In genomic region chr7:132516042-132516840, GRCh38 we compare ENCODE assay signal across 13 cellular contexts.
DNase-seq lines count a peak whose midpoint lies in the region; ATAC-seq and TF ChIP-seq lines count a peak whose summit lies in the region.
"Had no signal": no experiment of that assay in that cellular context is flagged by ENCODE, and none has a peak within 500 bp of the region (broad histone marks: within the 10 kb centered on the region; RNA-seq: fewer than 3 reads in every experiment).

No MANE protein-coding gene starts in this region.

- H3K27me3 Mint-ChIP-seq in H9 (ENCODE audit: low read depth): peaks cover 7% of the 10 kb centered on the region
- H3K27me3 Mint-ChIP-seq: activated CD8-positive, alpha-beta T cell treated with anti-CD3 and anti-CD28 coated beads for 36 hours; naive thymus-derived CD8-positive, alpha-beta T cell had no signal

- H3T11ph ChIP-seq in H9 (ENCODE audit: low read length): no peak overlapping the region

- no peak for ATAC-seq in left lung
- no peak for ATAC-seq in HG03045 (IDR thresholded peaks at IDR 0.05; ENCODE audit: unreplicated experiment)
- ATAC-seq: activated CD8-positive, alpha-beta T cell treated with anti-CD3 and anti-CD28 coated beads for 36 hours; naive thymus-derived CD8-positive, alpha-beta T cell had no signal

- no peak overlapping the region for H2BK12ac ChIP-seq in H9 (ENCODE audit: insufficient read length, low read depth, low read length)

- H4K20me1 ChIP-seq in H9 (ENCODE audit: control insufficient read depth, insufficient read depth, insufficient read length): no peaks in the 10 kb centered on the region

- no CpG with 5 or more reads among the region's 5 CpGs for WGBS in H9 (ENCODE audit: extremely low coverage, insufficient read length, low lambda C conversion rate)

- no peaks in the 10 kb centered on the region for H3K36me3 Mint-ChIP-seq in H9 (ENCODE audit: insufficient read depth in 1 of 3, low read depth in 3 of 3)
- H3K36me3 Mint-ChIP-seq: CD8-positive, alpha-beta memory T cell; naive thymus-derived CD8-positive, alpha-beta T cell had no signal

- H3K36me3 ChIP-seq in SJCRH30: no peaks in the 10 kb centered on the region
- no peaks in the 10 kb centered on the region for H3K36me3 ChIP-seq in left lung
- H3K36me3 ChIP-seq: esophagus muscularis mucosa had no signal

- no peak overlapping the region for H3K9ac ChIP-seq in H9 (ENCODE audit: extremely low read depth, insufficient read length, low read length)

- no peak overlapping the region for H3K18ac ChIP-seq in H9 (ENCODE audit: insufficient read length, low read depth, low read length)

- no peaks in the 10 kb centered on the region for H3K4me1 ChIP-seq in SJCRH30
- peaks cover 0 to 6% of the 10 kb centered on the region in 2 donors for H3K4me1 ChIP-seq in left lung
- H3K4me1 ChIP-seq in H9 (ENCODE audit: insufficient read depth, low read length): peaks cover 3% of the 10 kb centered on the region; the same call in 1 of the 2 replicates

- no peak overlapping the region for H4K5ac ChIP-seq in H9 (ENCODE audit: insufficient read length, low read depth, low read length)

- H3K27ac ChIP-seq in SJCRH30 (no peak overlapping the region), left lung (no peak overlapping the region), H9 (ENCODE audit: insufficient read length, low read depth, low read length) (no peak overlapping the region)
- H3K27ac ChIP-seq: esophagus muscularis mucosa had no signal

- no peak overlapping the region for H2BK120ac ChIP-seq in H9 (ENCODE audit: low read depth, low read length, poor library complexity, severe bottlenecking)

- no peaks in the 10 kb centered on the region for H3K9me3 Mint-ChIP-seq in H9
- H3K9me3 Mint-ChIP-seq: activated CD8-positive, alpha-beta T cell treated with anti-CD3 and anti-CD28 coated beads for 36 hours; CD8-positive, alpha-beta memory T cell; naive thymus-derived CD8-positive, alpha-beta T cell had no signal

- H3K4ac ChIP-seq in H9 (ENCODE audit: low read depth, low read length): no peak overlapping the region

- no peak overlapping the region for H3K4me2 ChIP-seq in H9 (ENCODE audit: insufficient read depth, insufficient read length, low read length)

- no peak overlapping the region for H3K23ac ChIP-seq in H9 (ENCODE audit: insufficient read length, low read depth, low read length)

- no peak overlapping the region for H4K8ac ChIP-seq in H9 (replicated peaks; ENCODE audit: insufficient read length, low read depth, low read length)

- intact Hi-C loops in left lung (cut with DNase I): no loop called here

- H4K91ac ChIP-seq in H9 (ENCODE audit: insufficient read length, low read depth, low read length): no peak overlapping the region

- no peak overlapping the region for H2BK15ac ChIP-seq in H9 (ENCODE audit: low read depth, low read length)

- H3K56ac ChIP-seq in H9 (ENCODE audit: insufficient read length, low read depth, low read length): no peak overlapping the region

- DNase-seq in GM04503 (ENCODE audit: low read depth) (peak; percentile 67), SJCRH30 (peak; percentile 34 to 43), foreskin fibroblast (peak; percentile 37 to 59), non-pigmented ciliary epithelial cell (ENCODE audit: low read depth) (peak; percentile 13), left lung (no peak), NCI-H446 treated with DMSO at 0.1 percent for 48 hours (lab: John Stamatoyannopoulos, UW) (no peak), H9 (no peak)
- DNase-seq: activated CD8-positive, alpha-beta T cell treated with anti-CD3 and anti-CD28 coated beads for 36 hours; CD8-positive, alpha-beta memory T cell; T-helper 9 cell had no signal

- no peak overlapping the region for H2BK20ac ChIP-seq in H9 (ENCODE audit: low read depth, low read length, poor library complexity, severe bottlenecking)

- no peak overlapping the region for H3K4me3 Mint-ChIP-seq in H9
- H3K4me3 Mint-ChIP-seq: activated CD8-positive, alpha-beta T cell treated with anti-CD3 and anti-CD28 coated beads for 36 hours; CD8-positive, alpha-beta memory T cell; naive thymus-derived CD8-positive, alpha-beta T cell had no signal

- no peaks in the 10 kb centered on the region for H3K79me1 ChIP-seq in H9 (ENCODE audit: insufficient read depth, low read depth, low read length, poor library complexity, severe bottlenecking)

- no peaks in the 10 kb centered on the region for H3K27me3 ChIP-seq in SJCRH30
- H3K27me3 ChIP-seq in left lung: no peaks in the 10 kb centered on the region
- no peaks in the 10 kb centered on the region for H3K27me3 ChIP-seq in H9 (ENCODE audit: insufficient read depth, low read length)
- H3K27me3 ChIP-seq: esophagus muscularis mucosa had no signal

- TF ChIP-seq CTCF in foreskin fibroblast (IDR thresholded peaks at IDR 0.05; ENCODE audit: low read depth, low read length): no peak
- no peak for TF ChIP-seq CTCF in left lung (IDR thresholded peaks at IDR 0.05)
- no peak for TF ChIP-seq CTCF in H9 (conservative IDR thresholded peaks at IDR 0.05)

- peaks cover 11 to 17% of the 10 kb centered on the region in 2 experiments for H3K4me1 Mint-ChIP-seq in H9

- H3K79me2 ChIP-seq in H9 (ENCODE audit: insufficient read depth, low read length): no peaks in the 10 kb centered on the region

- H2AFZ ChIP-seq in H9 (ENCODE audit: low read length): no peak overlapping the region

- H3K4me3 ChIP-seq in SJCRH30 (no peak overlapping the region), foreskin fibroblast (ENCODE audit: low read depth in 1 of 2, low read length in 2 of 2) (no peak overlapping the region), left lung (no peak overlapping the region)
- H3K4me3 ChIP-seq: esophagus muscularis mucosa had no signal

- no peak overlapping the region for H2AK5ac ChIP-seq in H9 (ENCODE audit: insufficient read length, low read length)

- H3K9me3 ChIP-seq in SJCRH30 (replicated peaks) (no peaks in the 10 kb centered on the region), left lung (no peaks in the 10 kb centered on the region), H9 (ENCODE audit: control insufficient read depth, low read depth, low read length) (no peaks in the 10 kb centered on the region)
- H3K9me3 ChIP-seq: esophagus muscularis mucosa had no signal

- H2BK5ac ChIP-seq in H9 (ENCODE audit: insufficient read length, low read length): no peak overlapping the region

- H3K14ac ChIP-seq in H9 (ENCODE audit: insufficient read depth, low read length): no peak overlapping the region

- H3K23me2 ChIP-seq in H9 (ENCODE audit: insufficient read length, low read depth, low read length, poor library complexity, severe bottlenecking): no peaks in the 10 kb centered on the region

- no peak overlapping the region; a peak in 1 of 7 replicates for H3K27ac Mint-ChIP-seq in H9
- H3K27ac Mint-ChIP-seq: activated CD8-positive, alpha-beta T cell treated with anti-CD3 and anti-CD28 coated beads for 36 hours; naive thymus-derived CD8-positive, alpha-beta T cell had no signal

Comparison
In these comparisons a context has a peak if more than half of its experiments do, and no peak if none do; other contexts are left out.
1. DNase-seq: peak in GM04503 (single experiment), SJCRH30 (2 of 2), foreskin fibroblast (2 of 2) and non-pigmented ciliary epithelial cell (single experiment); none in left lung (0 of 2), NCI-H446 treated with DMSO at 0.1 percent for 48 hours (single experiment) and H9 (single experiment).